ENCODE assay signal across 23 cellular contexts in the genomic region with DNA sequence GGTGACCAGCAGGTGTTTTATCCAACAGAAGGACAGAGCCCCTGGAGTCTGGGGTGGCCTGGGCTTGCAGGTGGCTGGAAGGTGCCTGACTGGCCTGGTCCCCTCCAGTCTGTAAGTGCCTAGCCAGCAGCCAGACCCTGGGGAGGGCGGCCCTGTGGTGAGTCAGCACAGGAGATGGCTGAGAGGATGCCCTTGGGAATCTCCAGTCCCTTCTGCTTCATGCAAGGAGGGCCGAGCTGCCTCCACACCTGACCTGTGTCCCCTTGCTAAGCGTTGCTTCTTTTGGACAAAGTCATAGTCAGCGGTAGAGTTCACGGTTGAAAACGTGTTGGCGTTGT. TPM values are rescaled to one million over a fixed set of nuclear protein-coding genes. Genes with fewer than 3 reads are reported as not detected.
"Had no signal": no experiment of that assay in that cellular context is flagged by ENCODE, and none has a peak within 500 bp of the region (broad histone marks: within the 10 kb centered on the region; RNA-seq: fewer than 3 reads in every experiment).

No MANE protein-coding gene starts in this region.

- H3K9me3 ChIP-seq: ascending aorta, body of pancreas, MG63 had no signal

- DNase-seq: activated CD4-positive, alpha-beta T cell treated with anti-CD3 and anti-CD28 coated beads for 48 hours; activated CD4-positive, alpha-beta T cell treated with anti-CD3 and anti-CD28 coated beads, Interleukin-2, amount 50 U/mL, for 4 hours; activated CD4-positive, CD25-positive, alpha-beta regulatory T cell treated with anti-CD3 and anti-CD28 coated beads, Interleukin-2, amount 50 U/mL, for 72 hours; activated CD8-positive, alpha-beta memory T cell treated with anti-CD3 and anti-CD28 coated beads for 24 hours; activated effector memory CD4-positive, alpha-beta T cell treated with anti-CD3 and anti-CD28 coated beads, Interleukin-2, amount 50 U/mL, for 16 hours; activated naive CD4-positive, alpha-beta T cell treated with Interleukin-2 at 50 U/mL for 16 hours; activated naive CD8-positive, alpha-beta T cell treated with anti-CD3 and anti-CD28 coated beads, Interleukin-2, amount 50 U/mL, for 24 hours; activated T-cell treated with anti-CD3 and anti-CD28 coated beads, Interleukin-2, amount 50 U/mL, for 4 hours; amniotic stem cell; MG63; NCI-H2029 treated with DMSO at 0.1 percent for 48 hours; NCI-H446; NCI-H524 treated with DMSO at 0.1 percent for 48 hours; NCI-H748 treated with DMSO at 0.1 percent for 48 hours; SIG-M5; T-helper 17 cell; T-helper 9 cell had no signal

- H3K27me3 ChIP-seq: ascending aorta, body of pancreas, MG63 had no signal

- H3K4me3 ChIP-seq: ascending aorta, body of pancreas, MG63 had no signal

- H3K4me1 ChIP-seq: ascending aorta, body of pancreas had no signal

- H3K36me3 ChIP-seq: ascending aorta, MG63 had no signal

- H3K27ac ChIP-seq: ascending aorta, body of pancreas had no signal

- ATAC-seq: activated naive CD4-positive, alpha-beta T cell treated with anti-CD3 and anti-CD28 coated beads, Interleukin-2, amount 50 U/mL, for 72 hours; activated naive CD8-positive, alpha-beta T cell treated with anti-CD3 and anti-CD28 coated beads, Interleukin-2, amount 50 U/mL, for 24 hours; activated T-cell treated with anti-CD3 and anti-CD28 coated beads, Interleukin-2, amount 50 U/mL, for 4 hours; body of pancreas; T-helper 17 cell had no signal

RNA-seq across cellular contexts. Expression of gene OBP2B, which starts 20.2 kb away (rescaled TPM):
- total RNA-seq: activated naive CD4-positive, alpha-beta T cell treated with anti-CD3 and anti-CD28 coated beads, Interleukin-2, amount 50 U/mL, for 72 hours; activated T-cell treated with anti-CD3 and anti-CD28 coated beads, Interleukin-2, amount 50 U/mL, for 4 hours; ascending aorta; body of pancreas; bronchial epithelial cell; PC-3; T-helper 17 cell; WTC11 had no signal

RNA-seq across cellular contexts. Expression of gene GBGT1, which starts 25.1 kb away (rescaled TPM):
- total RNA-seq: PC-3 had no signal
